In genomic region chr6:3022765-3023662, GRCh38 we compare ENCODE assay signal across 8 cellular contexts. TPM values are rescaled to one million over a fixed set of nuclear protein-coding genes. Genes with fewer than 3 reads are reported as not detected.
DNase-seq lines count a peak whose midpoint lies in the region; ATAC-seq, FAIRE-seq and TF ChIP-seq lines count a peak whose summit lies in the region.

No MANE protein-coding gene starts in this region.

- H4K20me1 ChIP-seq in astrocyte (ENCODE audit: insufficient read depth, low read length), result no peaks in the 10 kb centered on the region

- peak overlapping the region; percentile 88 for H3K27ac Mint-ChIP-seq in astrocyte (ENCODE audit: unreplicated experiment)

- CTCF ChIA-PET in Panc1 (lab: Charles Lee), result interaction anchor here (0.6 kb wide), 1 partner anchor 21 kb away, joined by 3 read pairs; no protein-coding TSS in a partner anchor

- 0 out of 2 replicates have a peak, but pooled peaks cover 4% of the 10 kb centered on the region for H3K4me1 ChIP-seq in Panc1 (ENCODE audit: control insufficient read depth, insufficient read depth, low read length)
- H3K4me1 ChIP-seq in astrocyte (ENCODE audit: insufficient read depth, low read length), result peaks cover 19% of the 10 kb centered on the region
- peaks cover 11 to 24% of the 10 kb centered on the region in 2 donors for H3K4me1 ChIP-seq in thoracic aorta (ENCODE audit: control insufficient read depth in 1 of 2, low read depth in 2 of 2)

- ATAC-seq in Panc1, result peak; percentile 31
- ATAC-seq in thoracic aorta (ENCODE audit: insufficient number of reproducible peaks, low FRiP score, low read depth), result no peak
- no peak for ATAC-seq in GM19324 (IDR thresholded peaks at IDR 0.05; ENCODE audit: low FRiP score, unreplicated experiment)

- H3K4me3 ChIP-seq in Panc1 (ENCODE audit: low read depth in 2 of 2, low read length in 2 of 2) (peak overlapping the region; percentile 47 to 81), astrocyte (ENCODE audit: insufficient read depth, low read depth, low read length) (peak overlapping the region; percentile 46), thoracic aorta (peak overlapping the region; percentile 68)

- H3K4me1 Mint-ChIP-seq in astrocyte (ENCODE audit: low read depth, unreplicated experiment), result peaks cover 25% of the 10 kb centered on the region

- H3K9ac ChIP-seq in astrocyte (ENCODE audit: low read length), result peak overlapping the region; percentile 56

- peak overlapping the region; percentile 68 for H2AFZ ChIP-seq in astrocyte (ENCODE audit: low read depth, low read length)

- intact Hi-C loops in Panc1 (cut with micrococcal nuclease; ENCODE audit: unreplicated experiment), result no loop called here

- H3K27me3 ChIP-seq in Panc1 (ENCODE audit: control insufficient read depth, insufficient read depth, low read length) (no peaks in the 10 kb centered on the region), astrocyte (ENCODE audit: insufficient read depth, low read length) (no peaks in the 10 kb centered on the region), thoracic aorta (replicated peaks; ENCODE audit: insufficient read depth) (no peaks in the 10 kb centered on the region)

- BruUV-seq in Panc1 (replicated peaks; lab: Mats Ljungman, UMichigan), result TSS peak; percentile 96

- H3K36me3 ChIP-seq in Panc1 (ENCODE audit: control insufficient read depth, insufficient read depth, low read length) (no peaks in the 10 kb centered on the region), astrocyte (ENCODE audit: insufficient read depth, low read length) (no peaks in the 10 kb centered on the region), thoracic aorta (no peaks in the 10 kb centered on the region)

- DNase-seq in activated CD4-positive, CD25-positive, alpha-beta regulatory T cell treated with anti-CD3 and anti-CD28 coated beads, Interleukin-2, amount 50 U/mL, for 72 hours, result peak; percentile 41
- DNase-seq in activated CD4-positive, CD25-positive, alpha-beta regulatory T cell (lab: John Stamatoyannopoulos, UW), result no peak
- no peak for DNase-seq in Panc1 (ENCODE audit: low read depth, low spot score)
- no peak for DNase-seq in astrocyte (ENCODE audit: low read depth)
- DNase-seq in lung microvascular endothelial cell (ENCODE audit: low read depth in 2 of 2), result peak; percentile 41 to 48
- no peak for DNase-seq in thoracic aorta (ENCODE audit: low spot score)
- DNase-seq in DMS79 treated with DMSO at 0.1 percent for 48 hours (lab: John Stamatoyannopoulos, UW), result no peak

- POLR2A ChIA-PET in Panc1 (lab: Charles Lee), result interaction anchor here (0.6 kb wide), 1 partner anchor 16 kb away, joined by 3 read pairs; no protein-coding TSS in a partner anchor

- peaks cover 13% of the 10 kb centered on the region for H3K36me3 Mint-ChIP-seq in astrocyte (ENCODE audit: low read depth, unreplicated experiment)

- peak overlapping the region; percentile 61 for H3K4me3 Mint-ChIP-seq in astrocyte (ENCODE audit: unreplicated experiment)

- peaks cover 2% of the 10 kb centered on the region for H3K9me3 Mint-ChIP-seq in astrocyte (ENCODE audit: unreplicated experiment)

- H3K9me3 ChIP-seq in Panc1 (ENCODE audit: control insufficient read depth, insufficient read depth, low read depth, low read length) (no peaks in the 10 kb centered on the region), astrocyte (ENCODE audit: insufficient read depth, low read depth, low read length) (no peaks in the 10 kb centered on the region), thoracic aorta (no peaks in the 10 kb centered on the region)

- H3K79me2 ChIP-seq in astrocyte (ENCODE audit: insufficient read depth, low read length), result peaks cover 9% of the 10 kb centered on the region

- no peak for FAIRE-seq in astrocyte (lab: Jason Lieb, UNC)

- H3K27ac ChIP-seq in Panc1 (ENCODE audit: low read length), result peak overlapping the region; percentile 73
- H3K27ac ChIP-seq in astrocyte (ENCODE audit: low read depth, low read length), result peak overlapping the region; percentile 51
- peak overlapping the region; percentile 69 to 87 for H3K27ac ChIP-seq in thoracic aorta

- H3K4me2 ChIP-seq in astrocyte (ENCODE audit: low read length), result peak overlapping the region; percentile 79

- in situ Hi-C loops in Panc1 (cut with HindIII; ENCODE audit: low pct_unique_long_range_greater_than_20kb, low sequenced_read_pairs), result no loop called here

- peaks cover 2% of the 10 kb centered on the region for H3K27me3 Mint-ChIP-seq in astrocyte (ENCODE audit: low read depth, unreplicated experiment)

- no peak for TF ChIP-seq CTCF in Panc1 (IDR thresholded peaks at IDR 0.05)
- TF ChIP-seq CTCF in astrocyte (IDR thresholded peaks at IDR 0.05; ENCODE audit: insufficient read depth, low read depth, low read length), result no peak
- TF ChIP-seq CTCF in thoracic aorta (IDR thresholded peaks at IDR 0.05), result no peak

RNA-seq across cellular contexts. Expression of gene NQO2, which starts 23.3 kb away (rescaled TPM):
- total RNA-seq in Panc1 (2021; ENCODE audit: unreplicated experiment) (45.7 TPM), astrocyte (9.4 and 12.4 TPM in 2 replicates), lung microvascular endothelial cell (7.6 and 8.5 TPM in 2 replicates), thoracic aorta (10 to 100 TPM; 23.0 to 25.7 TPM)
- 49.3 TPM for polyA plus RNA-seq in Panc1 (2012; ENCODE audit: insufficient read length)

RNA-seq across cellular contexts. Expression of gene RIPK1, which starts 45.3 kb away (rescaled TPM):
- 31.6 TPM for total RNA-seq in Panc1 (2021; ENCODE audit: unreplicated experiment)
- 24.1 TPM for polyA plus RNA-seq in Panc1 (2012; ENCODE audit: insufficient read length)
- total RNA-seq in astrocyte, result 21.9 and 23.4 TPM in 2 replicates
- 15.9 and 22.4 TPM in 2 replicates for total RNA-seq in lung microvascular endothelial cell
- total RNA-seq in thoracic aorta, result 10 to 100 TPM; 17.2 to 44.5 TPM

RNA-seq across cellular contexts. Expression of gene SERPINB6, which starts 51.6 kb away (rescaled TPM):
- total RNA-seq in Panc1 (2021; ENCODE audit: unreplicated experiment), result 131 TPM
- polyA plus RNA-seq in Panc1 (2012; ENCODE audit: insufficient read length), result 155 TPM
- total RNA-seq in astrocyte, result 68.4 and 75.3 TPM in 2 replicates
- total RNA-seq in lung microvascular endothelial cell, result 79.0 and 112 TPM in 2 replicates
- total RNA-seq in thoracic aorta, result 100 to 1,000 TPM; 161 to 180 TPM

Comparison
In these comparisons a context has a peak if more than half of its experiments do, and no peak if none do; other contexts are left out.
1. DNase-seq: peak in activated CD4-positive, CD25-positive, alpha-beta regulatory T cell treated with anti-CD3 and anti-CD28 coated beads, Interleukin-2, amount 50 U/mL, for 72 hours (single experiment) and lung microvascular endothelial cell (2 of 2); none in activated CD4-positive, CD25-positive, alpha-beta regulatory T cell (0 of 4), Panc1 (single experiment), astrocyte (single experiment), thoracic aorta (single experiment) and DMS79 treated with DMSO at 0.1 percent for 48 hours (single experiment).
2. Peak in every context shown above with its lines, with median percentiles within 50 percentile points of each other: H3K27ac ChIP-seq and H3K4me3 ChIP-seq.